9 cellular contexts compared by ENCODE assay signal in genomic region chr7:26278769-26279168, GRCh38. TPM values are rescaled to one million over a fixed set of nuclear protein-coding genes. Genes with fewer than 3 reads are reported as not detected.
A peak's percentile ranks its signal among the peaks of the same experiment; 100 is the strongest.
DNase-seq lines count a peak whose midpoint lies in the region; ATAC-seq and TF ChIP-seq lines count a peak whose summit lies in the region.
"Had no signal": no experiment of that assay in that cellular context is flagged by ENCODE, and none has a peak within 500 bp of the region (broad histone marks: within the 10 kb centered on the region; RNA-seq: fewer than 3 reads in every experiment).

No MANE protein-coding gene starts in this region.

- H3K27ac Mint-ChIP-seq in T-helper 17 cell = no peak overlapping the region

- no peaks in the 10 kb centered on the region for H3K27me3 Mint-ChIP-seq in T-helper 17 cell

- no peak overlapping the region for H3K4me3 Mint-ChIP-seq in T-helper 17 cell

- no peaks in the 10 kb centered on the region for H4K20me1 ChIP-seq in DOHH2 (ENCODE audit: control insufficient read depth, insufficient read depth, low read depth, low read length)

- no peak for TF ChIP-seq POLR2A in right lobe of liver (IDR thresholded peaks at IDR 0.05)

- H3K36me3 Mint-ChIP-seq in T-helper 17 cell (ENCODE audit: low read depth) = no peaks in the 10 kb centered on the region

- POLR2A ChIA-PET in HEK293T (lab: Yijun Ruan, JAX) = no interaction called here

- H3K27ac ChIP-seq in DOHH2 (ENCODE audit: low read depth, low read length) (no peak overlapping the region), right lobe of liver (no peak overlapping the region)

- H3K4me3 ChIP-seq in DOHH2 (ENCODE audit: low read length) (no peak overlapping the region), right lobe of liver (no peak overlapping the region)

- H3K79me2 ChIP-seq in DOHH2 (ENCODE audit: control insufficient read depth, low read length) = no peaks in the 10 kb centered on the region

- H3K4me1 ChIP-seq in DOHH2 (ENCODE audit: control insufficient read depth, low read length) = peaks cover 9% of the 10 kb centered on the region; the same call in 1 of the 2 replicates
- H3K4me1 ChIP-seq in right lobe of liver = no peaks in the 10 kb centered on the region

- peaks cover 6% of the 10 kb centered on the region; the same call in 1 of the 2 replicates for H3F3A ChIP-seq in DOHH2 (ENCODE audit: control insufficient read depth, insufficient read depth)

- H3K9me2 ChIP-seq in DOHH2 (replicated peaks; ENCODE audit: control insufficient read depth, low read length) = no peaks in the 10 kb centered on the region

- DNase-seq in KBM-7 (peak; percentile 57), T-helper 17 cell (no peak), right lobe of liver (no peak), HEK293T (ENCODE audit: extremely low spot score) (no peak)
- DNase-seq: activated T-cell treated with anti-CD3 and anti-CD28 coated beads, Interleukin-2, amount 50 U/mL, for 4 hours had no signal

- no peaks in the 10 kb centered on the region for H3K27me3 ChIP-seq in DOHH2 (ENCODE audit: control insufficient read depth, low read length)
- no peaks in the 10 kb centered on the region for H3K27me3 ChIP-seq in right lobe of liver

- 6% methylated on average over 1 of the region's 1 CpG for WGBS in right lobe of liver (ENCODE audit: insufficient coverage, low coverage, low lambda C conversion rate, missing lambda C conversion rate)

- CTCF ChIA-PET in HEK293T (lab: Yijun Ruan, JAX) = no interaction called here

- intact Hi-C loops in right lobe of liver (cut with DNase I) = loop anchor here in 1 of 2 donors (10.0 kb wide), 1 partner anchor 194 kb away; no protein-coding TSS in a partner anchor

- TF ChIP-seq CTCF in DOHH2 (IDR thresholded peaks at IDR 0.05; ENCODE audit: low read depth, low read length, poor library complexity, severe bottlenecking) (peak; percentile 91), right lobe of liver (IDR thresholded peaks at IDR 0.05) (peak; percentile 52 to 59 (median 56))

- H3K9me3 ChIP-seq in DOHH2 (ENCODE audit: control insufficient read depth, insufficient read depth, low read length) = no peaks in the 10 kb centered on the region
- no peaks in the 10 kb centered on the region for H3K9me3 ChIP-seq in T-helper 17 cell (ENCODE audit: control insufficient read depth, low read length, poor library complexity, severe bottlenecking)
- no peaks in the 10 kb centered on the region for H3K9me3 ChIP-seq in right lobe of liver

- no peak overlapping the region for H3K4me2 ChIP-seq in DOHH2 (ENCODE audit: low read length)

- H3K4me1 Mint-ChIP-seq in T-helper 17 cell = peaks cover 4% of the 10 kb centered on the region

- ATAC-seq in T-helper 17 cell = peak; percentile 68
- peak; percentile 84 to 96 (median 88) for ATAC-seq in right lobe of liver
- no peak for ATAC-seq in HG03045 (IDR thresholded peaks at IDR 0.05; ENCODE audit: unreplicated experiment)
- no peak for ATAC-seq in HG02884 (IDR thresholded peaks at IDR 0.05; ENCODE audit: unreplicated experiment)
- ATAC-seq in GM21447 (IDR thresholded peaks at IDR 0.05; ENCODE audit: unreplicated experiment) = no peak

- H3K36me3 ChIP-seq in DOHH2 (ENCODE audit: control insufficient read depth, low read length) (no peaks in the 10 kb centered on the region), right lobe of liver (no peaks in the 10 kb centered on the region)

- in situ Hi-C loops in KBM-7 (cut with MboI; ENCODE audit: low pct_unique_long_range_greater_than_20kb, low sequenced_read_pairs) = no loop called here

TF ChIP-seq in HEK293T, 16 proteins besides CTCF, POLR2A, EP300 and RAD21:
- TF ChIP-seq BHLHE40 (IDR thresholded peaks at IDR 0.05; ENCODE audit: borderline replicate concordance) (no peak), TARDBP (IDR thresholded peaks at IDR 0.05) (no peak), PKNOX1 (IDR thresholded peaks at IDR 0.05) (no peak), CTBP1 (IDR thresholded peaks at IDR 0.05; ENCODE audit: borderline replicate concordance) (no peak), SP1 (IDR thresholded peaks at IDR 0.05) (no peak), HDGF (IDR thresholded peaks at IDR 0.05; ENCODE audit: borderline replicate concordance) (no peak), ZNF384 (IDR thresholded peaks at IDR 0.05) (no peak), ARNT (IDR thresholded peaks at IDR 0.05) (no peak), ELF4 (IDR thresholded peaks at IDR 0.05) (no peak), L3MBTL2 (conservative IDR thresholded peaks at IDR 0.05) (no peak), LEF1 (IDR thresholded peaks at IDR 0.05; ENCODE audit: borderline replicate concordance) (no peak)

RNA-seq across cellular contexts. Expression of gene SNX10, which starts 12.9 kb away (rescaled TPM):
- total RNA-seq in T-helper 17 cell (10 to 100 TPM in 1 of 2 donors, 1 to 10 TPM in 1; 9.8 to 12.4 TPM), right lobe of liver (10 to 100 TPM; 10.1 to 59.0 (median 37.7) TPM)

Comparison
In these comparisons a context has a peak if more than half of its experiments do, and no peak if none do; other contexts are left out.
1. ATAC-seq: peak in T-helper 17 cell (single experiment) and right lobe of liver (4 of 4); none in HG03045 (single experiment), HG02884 (single experiment) and GM21447 (single experiment).